ENCODE assay signal across 18 cellular contexts in genomic region chr7:69482676-69483075, GRCh38.
DNase-seq lines count a peak whose midpoint lies in the region; ATAC-seq and TF ChIP-seq lines count a peak whose summit lies in the region.
"Had no signal": no experiment of that assay in that cellular context is flagged by ENCODE, and none has a peak within 500 bp of the region (broad histone marks: within the 10 kb centered on the region; RNA-seq: fewer than 3 reads in every experiment).

No MANE protein-coding gene starts in this region.

- H3K4me1 Mint-ChIP-seq in chondrocyte (ENCODE audit: low read depth) = peaks cover 2% of the 10 kb centered on the region
- H3K4me1 Mint-ChIP-seq: B cell had no signal

- whole genome bisulfite sequencing in testis, 2 donors = 71 to 84% methylated on average over 17 to 18 of the region's 18 CpGs

- TF ChIP-seq CTCF in chondrocyte (IDR thresholded peaks at IDR 0.05) (no peak), testis (IDR thresholded peaks at IDR 0.05) (no peak)

- ATAC-seq in HG03571 (IDR thresholded peaks at IDR 0.05; ENCODE audit: unreplicated experiment) = no peak
- ATAC-seq: A549; CD8-positive, alpha-beta T cell had no signal

- H3K36me3 Mint-ChIP-seq in chondrocyte (ENCODE audit: low read depth) = no peaks in the 10 kb centered on the region
- H3K36me3 Mint-ChIP-seq: CD8-positive, alpha-beta T cell had no signal

- no peaks in the 10 kb centered on the region for H3K9me3 ChIP-seq in testis
- H3K9me3 ChIP-seq: A549, Caco-2 had no signal

- H3K27me3 ChIP-seq in testis = no peaks in the 10 kb centered on the region
- H3K27me3 ChIP-seq: BLaER1 treated with 17β-estradiol and CSF1 and Interleukin-3, amounts not matched to agents 10 nM and 100 nM had no signal

- no peak overlapping the region for H3K4me3 Mint-ChIP-seq in chondrocyte (ENCODE audit: unreplicated experiment)
- H3K4me3 Mint-ChIP-seq: B cell; CD4-positive, alpha-beta T cell; CD8-positive, alpha-beta T cell had no signal

- DNase-seq in NCI-H146 (lab: John Stamatoyannopoulos, UW) (peak; percentile 49), NCI-H146 treated with DMSO at 0.1 percent for 48 hours (lab: John Stamatoyannopoulos, UW; ENCODE audit: unreplicated experiment) (no peak), chondrocyte (ENCODE audit: low spot score) (peak; percentile 59), testis (peak; percentile 16), NCI-H774 (lab: John Stamatoyannopoulos, UW) (no peak)
- DNase-seq: AML-193; Caco-2; Calu3; CD4-positive, alpha-beta T cell; CD8-positive, alpha-beta T cell; DMS79 treated with DMSO at 0.1 percent for 48 hours; GF-D8 had no signal

- H3K27me3 Mint-ChIP-seq in chondrocyte (ENCODE audit: low read depth) = peaks cover 5% of the 10 kb centered on the region
- H3K27me3 Mint-ChIP-seq: B cell; CD4-positive, alpha-beta T cell had no signal

- no peaks in the 10 kb centered on the region for H3K36me3 ChIP-seq in testis (ENCODE audit: low read depth, missing control alignments)
- H3K36me3 ChIP-seq: BLaER1 treated with 17β-estradiol and CSF1 and Interleukin-3, amounts not matched to agents 10 nM and 100 nM had no signal

- H3K27ac Mint-ChIP-seq in chondrocyte (ENCODE audit: unreplicated experiment) = no peak overlapping the region
- H3K27ac Mint-ChIP-seq: B cell; CD4-positive, alpha-beta T cell; CD8-positive, alpha-beta T cell had no signal

- peak overlapping the region in 1 of 2 donors; percentile 29 for H3K4me3 ChIP-seq in testis
- H3K4me3 ChIP-seq: A549; BLaER1 treated with 17β-estradiol and CSF1 and Interleukin-3, amounts not matched to agents 10 nM and 100 nM had no signal

- TF ChIP-seq POLR2A in testis (IDR thresholded peaks at IDR 0.05) = no peak

- no peaks in the 10 kb centered on the region for H3K9me3 Mint-ChIP-seq in chondrocyte (ENCODE audit: low read depth)
- H3K9me3 Mint-ChIP-seq: CD4-positive, alpha-beta T cell; CD8-positive, alpha-beta T cell had no signal

- intact Hi-C loops in testis (cut with DNase I; ENCODE audit: low total_unique reads) = no loop called here

- H3K27ac ChIP-seq in testis = no peak overlapping the region
- H3K27ac ChIP-seq: 22Rv1; A549; BLaER1 treated with 17β-estradiol and CSF1 and Interleukin-3, amounts not matched to agents 10 nM and 100 nM; C4-2B had no signal

- no peaks in the 10 kb centered on the region for H3K4me1 ChIP-seq in testis
- H3K4me1 ChIP-seq: A549; BLaER1 treated with 17β-estradiol and CSF1 and Interleukin-3, amounts not matched to agents 10 nM and 100 nM; Caco-2 had no signal

Comparison
In these comparisons a context has a peak if more than half of its experiments do, and no peak if none do; other contexts are left out.
1. DNase-seq: peak in NCI-H146 (single experiment), chondrocyte (single experiment) and testis (single experiment); none in NCI-H146 treated with DMSO at 0.1 percent for 48 hours (single experiment) and NCI-H774 (single experiment).